In the genomic region with DNA sequence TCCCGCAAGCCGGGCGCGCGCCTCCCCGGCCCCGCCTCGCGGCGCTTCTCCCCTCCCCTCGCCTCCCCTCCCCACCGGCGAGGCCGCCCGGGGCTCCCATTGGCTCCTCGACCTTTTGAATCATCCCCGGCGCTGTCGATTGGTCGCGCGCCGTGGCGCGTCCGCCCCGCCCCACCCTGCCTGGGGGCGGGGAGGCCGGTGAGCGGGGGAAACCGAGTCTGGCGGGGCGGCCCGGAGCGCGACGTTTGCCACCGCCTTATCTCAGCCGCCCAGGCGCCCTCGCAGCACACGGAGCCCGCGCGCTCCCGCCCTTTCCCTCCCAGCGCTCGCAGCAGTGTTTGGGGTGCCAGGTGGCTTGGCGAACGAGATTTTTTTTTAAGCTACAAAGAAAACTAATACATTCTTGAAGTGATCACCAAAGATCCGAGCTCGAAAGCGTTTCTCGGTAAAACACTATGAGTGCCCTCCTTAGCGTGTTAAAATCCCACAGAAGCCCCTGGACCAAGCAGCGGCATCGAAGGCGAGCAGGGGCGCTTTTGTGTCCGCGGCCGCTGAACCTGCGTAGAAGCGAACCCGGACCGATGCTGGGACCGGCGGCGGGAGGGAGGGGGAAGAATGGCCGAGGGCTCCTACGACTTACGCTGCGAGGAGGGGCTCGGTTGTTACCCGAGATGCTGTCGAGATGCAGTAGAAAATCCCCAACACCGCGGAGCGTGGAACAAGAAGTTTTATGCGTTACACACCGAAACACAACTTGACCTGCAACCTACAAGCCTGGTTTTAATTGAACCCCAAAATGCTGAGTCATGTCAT, we compare ENCODE assay signal across 8 cellular contexts. TPM values are rescaled to one million over a fixed set of nuclear protein-coding genes. Genes with fewer than 3 reads are reported as not detected.
DNase-seq lines count a peak whose midpoint lies in the region; ATAC-seq, FAIRE-seq and TF ChIP-seq lines count a peak whose summit lies in the region.

No MANE protein-coding gene starts in this region.

- H3K23me2 ChIP-seq in H1 (ENCODE audit: low read depth, low read length) = peaks cover 11% of the 10 kb centered on the region

- TF ChIP-seq POLR2A in H1 (IDR thresholded peaks at IDR 0.05; ENCODE audit: control extremely low read depth in 1 of 2, low read depth in 2 of 2, low read length in 2 of 2) = peak; percentile 65 to 76

- peak overlapping the region; percentile 75 to 84 (median 78) for H3K9ac ChIP-seq in H1 (replicated peaks in 1 of 4; ENCODE audit: extremely low read depth in 1 of 4, low read depth in 3 of 4, low read length in 3 of 4)

- DNase-seq in COLO668 (lab: John Stamatoyannopoulos, UW; ENCODE audit: unreplicated experiment) (peak; percentile 99), HPDE6-E6E7 (ENCODE audit: extremely low spot score) (peak; percentile 91), NOMO-1 (lab: John Stamatoyannopoulos, UW; ENCODE audit: unreplicated experiment in 2 of 2) (peak; percentile 89 to 94), H1 (ENCODE audit: low read depth in 1 of 2, low spot score in 2 of 2) (peak; percentile 54 to 92)
- peak; percentile 62 for DNase-seq in activated CD8-positive, alpha-beta memory T cell treated with anti-CD3 and anti-CD28 coated beads, Interleukin-2, amount 50 U/mL, for 1 hour (ENCODE audit: extremely low read depth)
- peak; percentile 79 for DNase-seq in stimulated activated CD8-positive, alpha-beta memory T cell treated with anti-CD3 and anti-CD28 coated beads, Interleukin-15, amount 100 ng/mL, for 24 hours (ENCODE audit: low read depth)

- 1% methylated on average over 35 of the region's 81 CpGs; no CpG with 5 or more reads in 1 of the 2 experiments for WGBS in H1 (ENCODE audit: extremely low coverage in 1 of 2, insufficient coverage in 1 of 2, insufficient read length in 1 of 2, insufficient replicate concordance in 2 of 2, low coverage in 1 of 2, low lambda C conversion rate in 2 of 2, missing lambda C conversion rate in 1 of 2), 2 experiments
- 0% methylated on average over 46 to 60 of the region's 81 CpGs for WGBS in mesodermal cell (ENCODE audit: insufficient coverage in 2 of 2), 2 experiments

- H3K56ac ChIP-seq in H1 (replicated peaks; ENCODE audit: insufficient read length, low read depth, low read length) = peak overlapping the region; percentile 91

- H3K14ac ChIP-seq in H1 (ENCODE audit: insufficient read length) = no peak overlapping the region

- TF ChIP-seq CTCF in H1 (IDR thresholded peaks at IDR 0.05; ENCODE audit: control extremely low read depth in 1 of 3, insufficient read depth in 1 of 3, low read depth in 1 of 3, low read length in 3 of 3) = no peak

- H3K79me2 ChIP-seq in H1 (ENCODE audit: control insufficient read depth in 1 of 2, insufficient read depth in 2 of 2, low read length in 2 of 2) = peaks cover 13 to 40% of the 10 kb centered on the region in 2 experiments

- peak overlapping the region; percentile 88; the same call in 1 of the 2 replicates for H4K8ac ChIP-seq in H1 (ENCODE audit: extremely low read depth, insufficient read depth, low read length)

- H3K9me3 ChIP-seq in H1 (ENCODE audit: insufficient read depth in 2 of 2, low read depth in 1 of 2, low read length in 1 of 2) = peaks cover 0 to 10% of the 10 kb centered on the region in 2 experiments; a peak in 3 of 4 replicates
- H3K9me3 ChIP-seq in mesodermal cell (ENCODE audit: control insufficient read depth, low read length) = no peaks in the 10 kb centered on the region

- H2BK20ac ChIP-seq in H1 (ENCODE audit: low read length) = no peak overlapping the region

- POLR2A ChIA-PET in H1 (lab: Charles Lee; ENCODE audit: partially characterized antibody) = interaction anchor here (0.6 to 1.6 kb wide), 6 partner anchors 9 to 453 kb away, joined by 3 to 5 read pairs (median 4); no protein-coding TSS in a partner anchor

- H3K79me1 ChIP-seq in H1 (ENCODE audit: low read depth, low read length) = peaks cover 6% of the 10 kb centered on the region; the same call in 1 of the 2 replicates

- peaks cover 6 to 20% of the 10 kb centered on the region in 2 experiments for H4K20me1 ChIP-seq in H1 (replicated peaks in 1 of 2; ENCODE audit: control insufficient read depth in 1 of 2, insufficient read depth in 2 of 2, low read length in 2 of 2)

- peak overlapping the region; percentile 92 for H4K5ac ChIP-seq in H1 (ENCODE audit: insufficient read length, low read depth, low read length)

- FAIRE-seq in H1 (lab: Jason Lieb, UNC) = no peak

- CTCF ChIA-PET in H1 (lab: Charles Lee; ENCODE audit: partially characterized antibody) = interaction anchor here (1.2 to 5.0 kb wide), 3 partner anchors 13 to 109 kb away, joined by 3 to 17 read pairs (median 15); no protein-coding TSS in a partner anchor

- no peak for TF ChIP-seq EP300 in H1 (IDR thresholded peaks at IDR 0.05; ENCODE audit: borderline replicate concordance in 1 of 2, low read depth in 2 of 2, low read length in 2 of 2)

- H3K4me2 ChIP-seq in H1 (ENCODE audit: insufficient read depth in 1 of 2, low read depth in 2 of 2, low read length in 2 of 2) = peak overlapping the region; percentile 85 to 89

- H3K27ac ChIP-seq in H1 (ENCODE audit: low read depth, low read length) = peak overlapping the region; percentile 70; the same call in 1 of the 2 replicates
- H3K27ac ChIP-seq in mesodermal cell (ENCODE audit: low read depth, low read length, severe bottlenecking) = peak overlapping the region; percentile 91

- peaks cover 0 to 3% (median 1%) of the 10 kb centered on the region in 4 experiments; a peak in 2 of 7 replicates for H3K27me3 ChIP-seq in H1 (replicated peaks in 1 of 4; ENCODE audit: control insufficient read depth in 3 of 4, extremely low read depth in 1 of 4, insufficient read depth in 3 of 4, low read length in 3 of 4)

- peak overlapping the region; percentile 61 for H4K91ac ChIP-seq in H1 (replicated peaks; ENCODE audit: insufficient read length, low read length)

- H3K36me3 ChIP-seq in H1 (ENCODE audit: control insufficient read depth in 2 of 4, insufficient read depth in 4 of 4, low read length in 3 of 4) (0 out of 8 replicates have a peak, but pooled peaks cover 0 to 5% (median 0%) of the 10 kb centered on the region in 4 experiments), mesodermal cell (ENCODE audit: control insufficient read depth, insufficient read depth, low read length) (no peaks in the 10 kb centered on the region)

- H2BK15ac ChIP-seq in H1 (ENCODE audit: low read length) = peak overlapping the region; percentile 73; the same call in 1 of the 2 replicates

- H2AK5ac ChIP-seq in H1 (ENCODE audit: low read depth, low read length) = no peak overlapping the region

- H3K4ac ChIP-seq in H1 (replicated peaks; ENCODE audit: insufficient read length, low read depth, low read length) = no peak overlapping the region

- no peak for TF ChIP-seq RAD21 in H1 (IDR thresholded peaks at IDR 0.05 in 1 of 2, conservative IDR thresholded peaks at IDR 0.05 in 1 of 2; ENCODE audit: low read depth in 2 of 2, low read length in 2 of 2)

- peak overlapping the region; percentile 98 for H2BK12ac ChIP-seq in H1 (ENCODE audit: low read depth, low read length)

- H3K23ac ChIP-seq in H1 (ENCODE audit: insufficient read length) = no peak overlapping the region

- H2BK120ac ChIP-seq in H1 (replicated peaks; ENCODE audit: low read depth, low read length) = peak overlapping the region; percentile 85

- peak; percentile 89 for ATAC-seq in GM19468 (IDR thresholded peaks at IDR 0.05; ENCODE audit: extremely low read depth, unreplicated experiment)

- H3K4me3 ChIP-seq in H1 (ENCODE audit: extremely low read depth in 1 of 4, insufficient read depth in 2 of 4, low read depth in 3 of 4, low read length in 4 of 4) = peak overlapping the region; percentile 63 to 91 (median 84)
- peak overlapping the region; percentile 82 for H3K4me3 ChIP-seq in mesodermal cell (ENCODE audit: extremely low read depth, insufficient read depth, low read length, poor library complexity, severe bottlenecking)

- peaks cover 3 to 13% (median 12%) of the 10 kb centered on the region in 4 experiments for H3K4me1 ChIP-seq in H1 (replicated peaks in 1 of 4; ENCODE audit: control insufficient read depth in 3 of 4, insufficient read depth in 4 of 4, low read length in 3 of 4)
- peaks cover 28% of the 10 kb centered on the region for H3K4me1 ChIP-seq in mesodermal cell (ENCODE audit: control insufficient read depth, insufficient read depth, low read length, poor library complexity, severe bottlenecking)

- H2AFZ ChIP-seq in H1 (ENCODE audit: low read length) = peak overlapping the region; percentile 58; the same call in 1 of the 2 replicates

- H2BK5ac ChIP-seq in H1 (ENCODE audit: low read depth, low read length) = peak overlapping the region; percentile 30; the same call in 1 of the 2 replicates

- peak overlapping the region; percentile 85 for H3K18ac ChIP-seq in H1 (ENCODE audit: extremely low read depth, low read length)

TF ChIP-seq in H1, 55 proteins besides CTCF, POLR2A, EP300 and RAD21 (continues in another document):
- TF ChIP-seq SP1 (IDR thresholded peaks at IDR 0.05; ENCODE audit: low read depth, low read length) (peak; percentile 69; the same call in 1 of the 2 replicates), CBX5 (IDR thresholded peaks at IDR 0.05; ENCODE audit: low read depth, low read length) (no peak), ASH2L (IDR thresholded peaks at IDR 0.05; ENCODE audit: low read length) (peak; percentile 89), HDAC2 (IDR thresholded peaks at IDR 0.05; ENCODE audit: borderline replicate concordance in 1 of 2, low read depth in 2 of 2, low read length in 2 of 2) (peak in 1 of 2 experiments; percentile 10; a peak in 1 of 4 replicates), PHF8 (conservative IDR thresholded peaks at IDR 0.05; ENCODE audit: low read depth, low read length) (peak; percentile 60; the same call in 1 of the 2 replicates), EZH2 (IDR thresholded peaks at IDR 0.05; ENCODE audit: low read depth, low read length, severe bottlenecking) (no peak), ZNF274 (IDR thresholded peaks at IDR 0.05; ENCODE audit: borderline replicate concordance, extremely low read depth, low read length) (no peak), FOSL1 (IDR thresholded peaks at IDR 0.05; ENCODE audit: insufficient read depth, low read depth, low read length) (no peak), MAFK (IDR thresholded peaks at IDR 0.05; ENCODE audit: low read depth, low read length) (peak; percentile 97), HDAC6 (IDR thresholded peaks at IDR 0.05; ENCODE audit: low read depth, low read length) (no peak)

RNA-seq across cellular contexts. Expression of gene LBR, which starts 0.4 kb away (rescaled TPM):
- total RNA-seq in H1 (2021; fragmentation: NEBNext Ultra II Directional; extraction: Animal tissue kit (Norgen Biotek cat#: 25700)) = 89.8 and 93.0 TPM in 2 replicates
- 32.1 and 39.1 TPM in 2 replicates for polyA plus RNA-seq in H1 (2011; rRNA removed)
- polyA plus RNA-seq in H1 (2011; cell fraction: cytosol; rRNA removed) = 35.5 TPM
- polyA plus RNA-seq in H1 (2011; cell fraction: nucleus; rRNA removed) = 41.7 TPM
- 42.4 to 77.4 TPM (median 46.1 TPM) in 4 replicates for polyA plus RNA-seq in H1 (2012, experiment 1 of 2)
- 7.1 TPM for polyA plus RNA-seq in H1 (2012, experiment 2 of 2)
- polyA plus RNA-seq in H1 (2013, experiment 1 of 2) = 113 TPM
- 124 TPM for polyA plus RNA-seq in H1 (2013, experiment 2 of 2)
- 57.7 and 76.1 TPM in 2 replicates for polyA minus RNA-seq in H1 (2011; rRNA and poly(A)+ RNA removed)
- polyA minus RNA-seq in H1 (2011; cell fraction: cytosol; rRNA and poly(A)+ RNA removed) = 27.3 TPM
- 50.5 TPM for polyA minus RNA-seq in H1 (2011; cell fraction: nucleus; rRNA and poly(A)+ RNA removed)
- polyA plus RNA-seq in mesodermal cell (2013, experiment 1 of 2) = 57.1 TPM
- polyA plus RNA-seq in mesodermal cell (2013, experiment 2 of 2) = 69.2 TPM

Comparison
In these comparisons a context has a peak if more than half of its experiments do, and no peak if none do; other contexts are left out.
1. Peak in every context shown above with its lines: DNase-seq, ATAC-seq, H3K4me3 ChIP-seq and H3K27ac ChIP-seq.